ENCODE assay signal across 8 cellular contexts in the genomic region with DNA sequence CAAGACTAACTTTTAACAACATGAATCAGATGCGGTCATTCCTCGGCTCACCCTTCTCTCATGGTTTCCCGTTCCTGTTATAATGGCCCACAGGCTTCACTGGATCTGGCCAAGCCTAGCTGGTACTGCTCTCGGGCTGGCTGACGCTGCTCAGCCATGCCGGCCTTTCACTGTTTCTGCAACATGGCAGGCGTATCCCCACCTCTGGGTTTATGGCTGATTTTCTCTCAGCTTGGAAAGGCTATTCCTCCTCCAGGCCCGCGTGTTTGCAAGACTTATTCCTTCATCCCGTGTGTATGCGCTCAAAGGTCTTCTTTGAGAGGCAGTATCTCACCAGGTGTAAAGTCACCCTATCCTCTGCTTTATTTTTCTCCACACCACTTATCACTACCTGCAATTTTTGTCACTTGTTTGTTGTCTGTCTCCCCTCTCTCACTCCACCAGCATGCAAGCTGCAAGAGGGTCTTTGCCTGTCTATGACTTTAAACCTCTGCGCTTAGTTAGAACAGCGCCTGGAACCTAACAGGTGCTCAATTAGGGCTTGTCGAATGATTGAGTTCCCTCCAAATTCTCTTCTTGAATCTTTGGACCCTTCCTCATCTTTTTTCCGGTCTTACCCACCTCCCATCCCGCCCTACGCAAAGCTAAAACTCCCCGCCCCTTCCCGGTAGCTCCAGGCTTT. TPM values are rescaled to one million over a fixed set of nuclear protein-coding genes. Genes with fewer than 3 reads are reported as not detected.
DNase-seq lines count a peak whose midpoint lies in the region; ATAC-seq and TF ChIP-seq lines count a peak whose summit lies in the region.

No MANE protein-coding gene starts in this region.

- TF ChIP-seq POLR2A in HCT116 (IDR thresholded peaks at IDR 0.05; ENCODE audit: borderline replicate concordance, extremely low read depth, insufficient read depth, insufficient read length) (no peak), gastrocnemius medialis (IDR thresholded peaks at IDR 0.05) (no peak), GM18505 (IDR thresholded peaks at IDR 0.05; ENCODE audit: borderline replicate concordance, extremely low read depth, insufficient read depth, insufficient read length) (no peak)

- peak overlapping the region; percentile 42 to 80 for H3K4me3 ChIP-seq in HCT116 (replicated peaks in 1 of 2; ENCODE audit: low read depth in 1 of 2, low read length in 2 of 2)
- H3K4me3 ChIP-seq in SK-N-MC = peak overlapping the region; percentile 80
- H3K4me3 ChIP-seq in fibroblast of the aortic adventitia (ENCODE audit: low read depth, low read length) = peak overlapping the region; percentile 65
- peak overlapping the region; percentile 59 to 91 (median 72) for H3K4me3 ChIP-seq in gastrocnemius medialis

- H3K27me3 ChIP-seq in HCT116 (ENCODE audit: insufficient read depth, low read length) = no peaks in the 10 kb centered on the region
- no peaks in the 10 kb centered on the region for H3K27me3 ChIP-seq in gastrocnemius medialis

- peak overlapping the region; percentile 94 for H3K4me2 ChIP-seq in HCT116 (ENCODE audit: low read length)

- peak overlapping the region; percentile 98 for H3K4me3 Mint-ChIP-seq in Calu3 (ENCODE audit: low read depth, unreplicated experiment)

- CTCF ChIA-PET in Calu3 (lab: Charles Lee) (interaction anchor here (0.6 to 1.3 kb wide), 6 partner anchors 25 to 1615 kb away, joined by 3 to 9 read pairs (median 3); no protein-coding TSS in a partner anchor), HCT116 (lab: Charles Lee) (interaction anchor here (2.0 kb wide), 1 partner anchor 111 kb away, joined by 9 read pairs; no protein-coding TSS in a partner anchor)

- no peaks in the 10 kb centered on the region for H4K20me1 ChIP-seq in HCT116 (ENCODE audit: insufficient read depth)

- POLR2A ChIA-PET in HCT116 (lab: Charles Lee) = interaction anchor here (0.6 to 1.2 kb wide), 5 partner anchors 14 to 171 kb away, joined by 3 to 6 read pairs (median 4); no protein-coding TSS in a partner anchor

- RAD21 ChIA-PET in HCT116 (lab: Charles Lee; ENCODE audit: low non-redundant PET in 1 of 2, low total read pairs in 2 of 2, uncharacterized antibody in 2 of 2, unreplicated experiment in 2 of 2) = no interaction called here

- no peaks in the 10 kb centered on the region for H3K9me2 ChIP-seq in HCT116 (ENCODE audit: insufficient read depth)

- DNase-seq in Calu3 = no peak
- no peak for DNase-seq in HCT116 (ENCODE audit: low read depth, low spot score)
- DNase-seq in SK-N-MC (ENCODE audit: low read depth, low spot score) = no peak
- no peak for DNase-seq in fibroblast of the aortic adventitia (ENCODE audit: low read depth)
- DNase-seq in gastrocnemius medialis = no peak
- no peak for DNase-seq in NCI-H2171 treated with DMSO at 0.1 percent for 48 hours (lab: John Stamatoyannopoulos, UW)
- no peak for DNase-seq in stimulated activated CD4-positive, alpha-beta T cell treated with anti-CD3 and anti-CD28 coated beads, Interleukin-4, amount 100 ng/mL, for 24 hours

- peak overlapping the region; percentile 76 for H3K9ac ChIP-seq in HCT116 (ENCODE audit: low read length)
- no peak overlapping the region for H3K9ac ChIP-seq in SK-N-MC (ENCODE audit: insufficient read length)

- H3K27ac Mint-ChIP-seq in Calu3 (ENCODE audit: unreplicated experiment) = peak overlapping the region; percentile 39

- H3K27me3 Mint-ChIP-seq in Calu3 (ENCODE audit: unreplicated experiment) = no peaks in the 10 kb centered on the region

- H3K27ac ChIP-seq in HCT116 (ENCODE audit: low read depth, low read length) (no peak overlapping the region), SK-N-MC (no peak overlapping the region), gastrocnemius medialis (peak overlapping the region; percentile 94 to 98 (median 97))

- H3K9me3 Mint-ChIP-seq in Calu3 (ENCODE audit: low read depth, unreplicated experiment) = no peaks in the 10 kb centered on the region

- peaks cover 13% of the 10 kb centered on the region for H3K36me3 Mint-ChIP-seq in Calu3 (ENCODE audit: insufficient read depth, unreplicated experiment)

- in situ Hi-C loops in gastrocnemius medialis (cut with MboI; ENCODE audit: low sequenced_read_pairs in 4 of 4) = no loop called here

- no peaks in the 10 kb centered on the region for H3K36me3 ChIP-seq in HCT116 (ENCODE audit: control insufficient read depth in 1 of 2, insufficient read depth in 2 of 2, low read length in 2 of 2)
- H3K36me3 ChIP-seq in SK-N-MC (ENCODE audit: insufficient read depth, low read length) = no peaks in the 10 kb centered on the region; the same call in 1 of the 2 replicates
- no peaks in the 10 kb centered on the region for H3K36me3 ChIP-seq in gastrocnemius medialis

- intact Hi-C loops in Calu3 (cut with micrococcal nuclease; ENCODE audit: unreplicated experiment) (no loop called here), HCT116 (cut with micrococcal nuclease) (no loop called here), gastrocnemius medialis (cut with DNase I; ENCODE audit: low total_unique reads) (loop anchor here (1.0 kb wide), 1 partner anchor 26 kb away; no protein-coding TSS in a partner anchor)

- H3K4me1 Mint-ChIP-seq in Calu3 (ENCODE audit: low read depth, unreplicated experiment) = peaks cover 39% of the 10 kb centered on the region

- TF ChIP-seq CTCF in Calu3 (IDR thresholded peaks at IDR 0.05; ENCODE audit: unreplicated experiment) (no peak), HCT116 (IDR thresholded peaks at IDR 0.05 in 2 of 3, conservative IDR thresholded peaks at IDR 0.05 in 1 of 3; ENCODE audit: borderline replicate concordance in 1 of 3, insufficient read depth in 1 of 3, low read depth in 2 of 3, low read length in 2 of 3) (no peak), fibroblast of the aortic adventitia (IDR thresholded peaks at IDR 0.05; ENCODE audit: insufficient read depth, low read length) (no peak), gastrocnemius medialis (IDR thresholded peaks at IDR 0.05 in 4 of 5, conservative IDR thresholded peaks at IDR 0.05 in 1 of 5) (no peak)

- H3K9me3 ChIP-seq in HCT116 (ENCODE audit: control insufficient read depth in 1 of 2, insufficient read depth in 1 of 2, low read depth in 1 of 2, low read length in 2 of 2) (no peaks in the 10 kb centered on the region), SK-N-MC (ENCODE audit: low read depth, low read length) (no peaks in the 10 kb centered on the region), gastrocnemius medialis (no peaks in the 10 kb centered on the region)

- BruUV-seq in Calu3 (replicated peaks; lab: Mats Ljungman, UMichigan) (no TSS peak), HCT116 (replicated peaks; lab: Mats Ljungman, UMichigan) (no TSS peak)

- TF ChIP-seq RAD21 in HCT116 (IDR thresholded peaks at IDR 0.05; ENCODE audit: low read depth) = no peak

- H3K4me1 ChIP-seq in HCT116 (ENCODE audit: control insufficient read depth in 1 of 2, insufficient read depth in 2 of 2, low read length in 2 of 2) (peaks cover 9 to 17% of the 10 kb centered on the region in 2 experiments), gastrocnemius medialis (peaks cover 31 to 41% of the 10 kb centered on the region in 2 donors)

- peaks cover 37% of the 10 kb centered on the region for H3K79me2 ChIP-seq in HCT116 (ENCODE audit: insufficient read depth, low read length)

- H2AFZ ChIP-seq in HCT116 (ENCODE audit: low read depth, low read length, poor library complexity, severe bottlenecking) = peak overlapping the region; percentile 99

- ATAC-seq in HCT116 = peak; percentile 7; the same call in 1 of the 2 replicates
- peak; percentile 8 to 12 for ATAC-seq in gastrocnemius medialis
- ATAC-seq in GM18505 (IDR thresholded peaks at IDR 0.05; ENCODE audit: unreplicated experiment) = no peak

TF ChIP-seq in HCT116, 20 proteins besides CTCF, POLR2A, EP300 and RAD21:
- no peak for TF ChIP-seq ZFX (IDR thresholded peaks at IDR 0.05)
- TF ChIP-seq MAX (IDR thresholded peaks at IDR 0.05) = no peak
- no peak for TF ChIP-seq SRF (IDR thresholded peaks at IDR 0.05; ENCODE audit: low read depth)
- no peak for TF ChIP-seq SP1 (IDR thresholded peaks at IDR 0.05; ENCODE audit: low read depth)
- TF ChIP-seq EGR1 (IDR thresholded peaks at IDR 0.05; ENCODE audit: low read depth) = no peak
- TF ChIP-seq ZNF274 (IDR thresholded peaks at IDR 0.05; ENCODE audit: low read depth, low read length) = no peak
- TF ChIP-seq CBX3 (IDR thresholded peaks at IDR 0.05; ENCODE audit: low read depth) = no peak
- TF ChIP-seq, protein P1, sequence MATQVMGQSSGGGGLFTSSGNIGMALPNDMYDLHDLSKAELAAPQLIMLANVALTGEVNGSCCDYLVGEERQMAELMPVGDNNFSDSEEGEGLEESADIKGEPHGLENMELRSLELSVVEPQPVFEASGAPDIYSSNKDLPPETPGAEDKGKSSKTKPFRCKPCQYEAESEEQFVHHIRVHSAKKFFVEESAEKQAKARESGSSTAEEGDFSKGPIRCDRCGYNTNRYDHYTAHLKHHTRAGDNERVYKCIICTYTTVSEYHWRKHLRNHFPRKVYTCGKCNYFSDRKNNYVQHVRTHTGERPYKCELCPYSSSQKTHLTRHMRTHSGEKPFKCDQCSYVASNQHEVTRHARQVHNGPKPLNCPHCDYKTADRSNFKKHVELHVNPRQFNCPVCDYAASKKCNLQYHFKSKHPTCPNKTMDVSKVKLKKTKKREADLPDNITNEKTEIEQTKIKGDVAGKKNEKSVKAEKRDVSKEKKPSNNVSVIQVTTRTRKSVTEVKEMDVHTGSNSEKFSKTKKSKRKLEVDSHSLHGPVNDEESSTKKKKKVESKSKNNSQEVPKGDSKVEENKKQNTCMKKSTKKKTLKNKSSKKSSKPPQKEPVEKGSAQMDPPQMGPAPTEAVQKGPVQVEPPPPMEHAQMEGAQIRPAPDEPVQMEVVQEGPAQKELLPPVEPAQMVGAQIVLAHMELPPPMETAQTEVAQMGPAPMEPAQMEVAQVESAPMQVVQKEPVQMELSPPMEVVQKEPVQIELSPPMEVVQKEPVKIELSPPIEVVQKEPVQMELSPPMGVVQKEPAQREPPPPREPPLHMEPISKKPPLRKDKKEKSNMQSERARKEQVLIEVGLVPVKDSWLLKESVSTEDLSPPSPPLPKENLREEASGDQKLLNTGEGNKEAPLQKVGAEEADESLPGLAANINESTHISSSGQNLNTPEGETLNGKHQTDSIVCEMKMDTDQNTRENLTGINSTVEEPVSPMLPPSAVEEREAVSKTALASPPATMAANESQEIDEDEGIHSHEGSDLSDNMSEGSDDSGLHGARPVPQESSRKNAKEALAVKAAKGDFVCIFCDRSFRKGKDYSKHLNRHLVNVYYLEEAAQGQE (IDR thresholded peaks at IDR 0.05; ENCODE audit: low read depth) = no peak
- TF ChIP-seq ELF1 (IDR thresholded peaks at IDR 0.05; ENCODE audit: borderline replicate concordance, low read depth) = no peak
- no peak for TF ChIP-seq POLR2AphosphoS5 (IDR thresholded peaks at IDR 0.05; ENCODE audit: low read depth, low read length)

RNA-seq across cellular contexts. Expression of gene RAP1A, which starts 0.5 kb away (rescaled TPM):
- 33.2 and 34.6 TPM in 2 replicates for total RNA-seq in Calu3 (2022)
- 46.2 TPM for total RNA-seq in HCT116 (2021; ENCODE audit: unreplicated experiment)
- 18.3 and 26.1 TPM in 2 replicates for polyA plus RNA-seq in HCT116 (2012)
- total RNA-seq in fibroblast of the aortic adventitia (ENCODE audit: low replicate concordance) = 21.9 and 36.2 TPM in 2 replicates
- total RNA-seq in gastrocnemius medialis = 10 to 100 TPM; 49.4 to 72.1 (median 57.9) TPM

Comparison
In these comparisons a context has a peak if more than half of its experiments do, and no peak if none do; other contexts are left out.
1. H3K27ac ChIP-seq: peak in gastrocnemius medialis (4 of 4); none in HCT116 (single experiment) and SK-N-MC (single experiment).
2. Peak in every context shown above with its lines, with median percentiles within 50 percentile points of each other: H3K4me3 ChIP-seq.